Comparison of ENCODE assay signal across 30 cellular contexts in the genomic region with DNA sequence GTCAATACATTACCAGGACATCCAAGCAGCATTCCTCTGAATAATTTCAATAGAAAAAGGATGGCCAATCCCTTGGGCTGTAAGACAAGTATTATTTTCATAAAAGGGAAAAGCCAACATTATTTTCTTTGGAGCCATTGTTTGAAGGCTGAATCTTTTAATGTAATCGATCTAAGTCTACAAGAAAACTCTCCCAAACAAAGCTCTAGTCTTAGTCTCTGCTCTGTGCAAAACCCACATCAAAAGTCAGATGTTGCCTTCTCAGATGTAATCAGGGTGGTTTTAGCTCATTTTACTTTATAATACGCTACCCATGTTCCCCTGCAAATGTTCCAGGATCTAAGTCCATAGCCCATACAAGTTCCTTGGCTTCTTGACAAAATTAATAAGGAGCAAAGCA.
"Had no signal": no experiment of that assay in that cellular context is flagged by ENCODE, and none has a peak within 500 bp of the region (broad histone marks: within the 10 kb centered on the region; RNA-seq: fewer than 3 reads in every experiment).

No MANE protein-coding gene starts in this region.

- DNase-seq: activated B cell treated with CpG ODN at 0.5 μM for 24 hours; activated CD4-positive, alpha-beta memory T cell treated with anti-CD3 and anti-CD28 coated beads for 36 hours; activated CD4-positive, alpha-beta T cell treated with anti-CD3 and anti-CD28 coated beads for 4 hours; activated CD4-positive, alpha-beta T cell treated with anti-CD3 and anti-CD28 coated beads, Interleukin-2, amount 10 ng/mL, durations not matched to agents 24 days and 14 days; activated CD4-positive, alpha-beta T cell treated with anti-CD3 and anti-CD28 coated beads, Interleukin-2, amount 50 U/mL, for 1 hour; activated CD4-positive, alpha-beta T cell treated with anti-CD3 and anti-CD28 coated beads, Interleukin-2, amount 50 U/mL, for 4 hours; activated CD4-positive, CD25-positive, alpha-beta regulatory T cell treated with anti-CD3 and anti-CD28 coated beads, Interleukin-2, amount 50 U/mL, for 72 hours; activated CD8-positive, alpha-beta memory T cell treated with anti-CD3 and anti-CD28 coated beads, Interleukin-2, amount 50 U/mL, for 4 hours; activated CD8-positive, alpha-beta T cell treated with anti-CD3 and anti-CD28 coated beads for 36 hours; activated effector memory CD4-positive, alpha-beta T cell treated with anti-CD3 and anti-CD28 coated beads, Interleukin-2, amount 50 U/mL, for 16 hours; activated gamma-delta T cell treated with Interleukin-2 at 50 U/mL for 16 hours; activated naive CD4-positive, alpha-beta T cell; activated naive CD4-positive, alpha-beta T cell treated with anti-CD3 and anti-CD28 coated beads for 36 hours; activated naive CD4-positive, alpha-beta T cell treated with anti-CD3 and anti-CD28 coated beads, Interleukin-2, amount 50 U/mL, for 16 hours; activated naive CD8-positive, alpha-beta T cell treated with anti-CD3 and anti-CD28 coated beads for 36 hours; activated T-cell treated with anti-CD3 and anti-CD28 coated beads for 4 hours; activated T-cell treated with anti-CD3 and anti-CD28 coated beads, Interleukin-2, amount 50 U/mL, for 1 hour; activated T-cell treated with anti-CD3 and anti-CD28 coated beads, Interleukin-2, amount 50 U/mL, for 4 hours; activated T-cell treated with anti-CD3 and anti-CD28 coated beads, Interleukin-2, amount 50 U/mL, for 72 hours; adrenal gland; amniotic stem cell; aorta; caudate nucleus; cerebellar nuclear complex; T-helper 2 cell; T-helper 9 cell had no signal

- H3K4me3 ChIP-seq: adrenal gland, cardiac muscle cell had no signal

- H3K4me1 ChIP-seq: adrenal gland had no signal

- H3K9me3 ChIP-seq: adrenal gland had no signal

- H3K36me3 ChIP-seq: adrenal gland, cardiac muscle cell had no signal

- H3K27me3 ChIP-seq: adrenal gland, cardiac muscle cell had no signal

- ATAC-seq: activated CD8-positive, alpha-beta T cell treated with anti-CD3 and anti-CD28 coated beads for 36 hours; activated naive CD4-positive, alpha-beta T cell treated with anti-CD3 and anti-CD28 coated beads, Interleukin-2, amount 50 U/mL, for 72 hours; activated T-cell treated with anti-CD3 and anti-CD28 coated beads, Interleukin-2, amount 50 U/mL, for 4 hours; activated T-cell treated with anti-CD3 and anti-CD28 coated beads, Interleukin-2, amount 50 U/mL, for 72 hours; activated T-helper 17 cell treated with anti-CD3 and anti-CD28 coated beads, Interleukin-2, amount 50 U/mL, for 72 hours had no signal

- H3K27ac ChIP-seq: adrenal gland, cardiac muscle cell, VCaP had no signal
